In the genomic region with DNA sequence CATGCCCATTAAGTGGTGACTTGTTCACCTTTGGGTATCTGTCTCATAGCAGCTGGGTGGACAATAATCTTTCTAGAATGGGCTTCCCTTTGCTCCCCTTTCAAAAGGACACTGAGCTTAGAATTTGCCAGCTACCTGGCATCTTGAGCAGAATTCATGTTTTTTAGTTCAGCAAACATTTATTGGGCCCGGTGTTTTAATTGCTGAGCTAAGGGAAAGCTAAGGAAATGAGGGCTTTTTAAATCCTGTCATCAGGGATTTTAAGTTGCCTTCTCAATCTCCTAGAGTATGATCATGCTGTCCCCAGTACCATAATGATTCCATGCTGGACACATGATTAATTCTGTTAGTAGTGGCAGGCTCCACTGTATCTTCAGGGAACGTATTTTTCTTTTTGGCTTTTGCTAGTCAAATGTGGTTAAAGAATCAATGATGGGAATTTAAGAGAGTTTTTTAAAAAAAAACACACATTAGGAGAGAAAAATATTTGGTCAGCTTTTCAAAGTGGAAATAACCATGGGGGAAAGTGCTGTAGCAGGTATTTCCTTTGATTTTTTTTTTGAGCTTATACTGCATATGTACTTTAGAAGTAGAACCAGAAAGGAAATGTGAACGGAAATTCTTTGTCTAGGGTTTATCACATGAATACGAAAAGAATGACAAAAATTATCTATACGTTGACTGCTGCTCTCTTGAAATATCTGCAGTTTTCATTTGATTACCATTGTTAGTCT, we compare ENCODE assay signal across 7 cellular contexts.
"Had no signal": no experiment of that assay in that cellular context is flagged by ENCODE, and none has a peak within 500 bp of the region (broad histone marks: within the 10 kb centered on the region; RNA-seq: fewer than 3 reads in every experiment).

No MANE protein-coding gene starts in this region.

- FAIRE-seq: HTR-8/SVneo had no signal

- H2AFZ ChIP-seq: GM23248 had no signal

- H3K36me3 ChIP-seq: HAP-1 had no signal

- H3K9ac ChIP-seq: GM23248 had no signal

- ATAC-seq: HCT116 had no signal

- DNase-seq: GM23248, GOT3, H7, KBM-7 had no signal

- H3K4me3 ChIP-seq: GM23248, HAP-1 had no signal

- H3K27ac ChIP-seq: GM23248 had no signal
